In the genomic region with DNA sequence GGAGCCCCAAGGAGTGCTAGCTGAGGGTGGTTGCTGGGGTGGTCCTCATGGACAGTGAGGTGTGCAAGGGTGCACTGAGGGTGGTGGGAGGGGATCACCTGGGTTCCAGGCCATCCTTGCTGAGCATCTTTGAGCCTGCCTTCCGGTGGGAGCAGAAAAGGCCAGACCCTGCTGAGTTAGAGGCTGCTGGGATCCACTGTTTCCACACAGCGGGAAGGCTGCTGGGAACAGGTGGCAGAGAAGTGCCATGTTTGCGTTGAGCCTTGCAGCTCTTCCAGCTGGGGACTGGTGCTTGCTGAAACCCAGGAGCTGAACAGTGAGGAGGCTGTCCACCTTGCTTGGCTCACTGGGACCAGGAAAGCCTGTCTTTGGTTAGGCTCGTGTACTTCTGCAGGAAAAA, we compare ENCODE assay signal across 19 cellular contexts. TPM values are rescaled to one million over a fixed set of nuclear protein-coding genes. Genes with fewer than 3 reads are reported as not detected.
DNase-seq lines count a peak whose midpoint lies in the region; ATAC-seq, FAIRE-seq and TF ChIP-seq lines count a peak whose summit lies in the region.
"Had no signal": no experiment of that assay in that cellular context is flagged by ENCODE, and none has a peak within 500 bp of the region (broad histone marks: within the 10 kb centered on the region; RNA-seq: fewer than 3 reads in every experiment).

No MANE protein-coding gene starts in this region.

- H3K9me3 ChIP-seq in kidney (ENCODE audit: control insufficient read depth in 1 of 2, low read length in 2 of 2), result no peaks in the 10 kb centered on the region
- no peaks in the 10 kb centered on the region for H3K9me3 ChIP-seq in body of pancreas

- no peak for TF ChIP-seq POLR2A in body of pancreas (IDR thresholded peaks at IDR 0.05)

- H3K4me1 ChIP-seq in kidney (ENCODE audit: control insufficient read depth in 1 of 2, insufficient read depth in 1 of 2, low read depth in 1 of 2, low read length in 2 of 2), result no peaks in the 10 kb centered on the region
- no peaks in the 10 kb centered on the region for H3K4me1 ChIP-seq in body of pancreas

- WGBS in body of pancreas, 2 donors, result 68% methylated on average over 4 of the region's 4 CpGs

- no peak for ATAC-seq in body of pancreas
- ATAC-seq: PC-3 had no signal

- FAIRE-seq in kidney (lab: Jason Lieb, UNC), result no peak
- FAIRE-seq: H54 had no signal

- H3K9me3 Mint-ChIP-seq in activated T-helper 2 cell treated with anti-CD3 and anti-CD28 coated beads, Interferon-gamma antibody, Interleukin-2, Interleukin-4, amounts not matched to agents 10 μg/mL and 5 μg/mL and 100 μg/mL, durations not matched to agents 14 hours and 24 hours and 36 hours, result no peaks in the 10 kb centered on the region

- H3K36me3 ChIP-seq in kidney (ENCODE audit: control insufficient read depth in 1 of 2, insufficient read depth in 2 of 2, low read length in 2 of 2) (no peaks in the 10 kb centered on the region), body of pancreas (replicated peaks in 1 of 2; ENCODE audit: insufficient read depth in 1 of 2, low read depth in 2 of 2) (no peaks in the 10 kb centered on the region)

- H3K9ac ChIP-seq in kidney (ENCODE audit: low read length in 2 of 2), result no peak overlapping the region

- peak; percentile 18 for DNase-seq in NCI-H1092 treated with DMSO at 0.1 percent for 48 hours (lab: John Stamatoyannopoulos, UW)
- no peak for DNase-seq in NCI-H1092 (lab: John Stamatoyannopoulos, UW)
- DNase-seq in COR-L47 (lab: John Stamatoyannopoulos, UW), result peak; percentile 11
- peak; percentile 52 for DNase-seq in NCI-H510A (lab: John Stamatoyannopoulos, UW)
- DNase-seq in kidney, result peak; percentile 27
- no peak for DNase-seq in body of pancreas
- no peak for DNase-seq in activated T-helper 2 cell treated with anti-CD3 and anti-CD28 coated beads, Interferon-gamma antibody, Interleukin-2, Interleukin-4, amounts not matched to agents 10 μg/mL and 5 μg/mL and 100 μg/mL, durations not matched to agents 14 hours and 24 hours and 36 hours (ENCODE audit: low spot score)
- no peak for DNase-seq in C1 segment of cervical spinal cord (lab: John Stamatoyannopoulos, UW)
- DNase-seq: Calu3, KBM-7, NCI-H1105, PC-3 had no signal

- no peak overlapping the region for H3K4me3 Mint-ChIP-seq in activated T-helper 2 cell treated with anti-CD3 and anti-CD28 coated beads, Interferon-gamma antibody, Interleukin-2, Interleukin-4, amounts not matched to agents 10 μg/mL and 5 μg/mL and 100 μg/mL, durations not matched to agents 14 hours and 24 hours and 36 hours (ENCODE audit: low read depth)

- H3K27me3 Mint-ChIP-seq in activated T-helper 2 cell treated with anti-CD3 and anti-CD28 coated beads, Interferon-gamma antibody, Interleukin-2, Interleukin-4, amounts not matched to agents 10 μg/mL and 5 μg/mL and 100 μg/mL, durations not matched to agents 14 hours and 24 hours and 36 hours (ENCODE audit: low read depth), result peaks cover 22% of the 10 kb centered on the region

- intact Hi-C loops in kidney (cut with DNase I), result loop anchor here (10.0 kb wide), 1 partner anchor 307 kb away; no protein-coding TSS in a partner anchor
- intact Hi-C loops in body of pancreas (cut with DNase I), result no loop called here
- intact Hi-C loops in activated T-helper 2 cell treated with anti-CD3 and anti-CD28 coated beads, Interferon-gamma antibody, Interleukin-2, Interleukin-4, amounts not matched to agents 10 μg/mL and 5 μg/mL and 100 μg/mL, durations not matched to agents 14 hours and 24 hours and 36 hours (cut with micrococcal nuclease), result no loop called here

- no peak overlapping the region for H3K27ac Mint-ChIP-seq in activated T-helper 2 cell treated with anti-CD3 and anti-CD28 coated beads, Interferon-gamma antibody, Interleukin-2, Interleukin-4, amounts not matched to agents 10 μg/mL and 5 μg/mL and 100 μg/mL, durations not matched to agents 14 hours and 24 hours and 36 hours

- H3K27ac ChIP-seq in kidney (ENCODE audit: low read depth in 2 of 2, low read length in 2 of 2) (no peak overlapping the region), body of pancreas (no peak overlapping the region)
- H3K27ac ChIP-seq: C4-2B had no signal

- no peak overlapping the region for H3K4me3 ChIP-seq in kidney (ENCODE audit: low read length in 2 of 2)
- no peak overlapping the region for H3K4me3 ChIP-seq in body of pancreas

- H3K4me1 Mint-ChIP-seq in activated T-helper 2 cell treated with anti-CD3 and anti-CD28 coated beads, Interferon-gamma antibody, Interleukin-2, Interleukin-4, amounts not matched to agents 10 μg/mL and 5 μg/mL and 100 μg/mL, durations not matched to agents 14 hours and 24 hours and 36 hours (ENCODE audit: low read depth), result peaks cover 10% of the 10 kb centered on the region

- no peaks in the 10 kb centered on the region for H3K27me3 ChIP-seq in body of pancreas

- no peak for TF ChIP-seq CTCF in kidney (IDR thresholded peaks at IDR 0.05; ENCODE audit: borderline replicate concordance, extremely low read depth, insufficient read depth)
- TF ChIP-seq CTCF in body of pancreas (IDR thresholded peaks at IDR 0.05), result no peak

- H3K36me3 Mint-ChIP-seq in activated T-helper 2 cell treated with anti-CD3 and anti-CD28 coated beads, Interferon-gamma antibody, Interleukin-2, Interleukin-4, amounts not matched to agents 10 μg/mL and 5 μg/mL and 100 μg/mL, durations not matched to agents 14 hours and 24 hours and 36 hours (ENCODE audit: low read depth), result no peaks in the 10 kb centered on the region

RNA-seq across cellular contexts. Expression of a gene that starts 34.9 kb away (rescaled TPM):
- total RNA-seq in kidney, result 8.8 TPM
- polyA plus RNA-seq in kidney (ENCODE audit: insufficient read depth, low read depth, low replicate concordance), result 1.4 TPM
- 1 to 10 TPM; 2.1 to 6.3 TPM for total RNA-seq in body of pancreas
- 67.7 and 69.6 TPM in 2 replicates for total RNA-seq in activated T-helper 2 cell treated with anti-CD3 and anti-CD28 coated beads, Interferon-gamma antibody, Interleukin-2, Interleukin-4, amounts not matched to agents 10 μg/mL and 5 μg/mL and 100 μg/mL, durations not matched to agents 14 hours and 24 hours and 36 hours
- total RNA-seq: A172, Calu3, Daoy, MCF 10A, NCI-H460, PC-3, SK-MEL-5 had no signal

Comparison
In these comparisons a context has a peak if more than half of its experiments do, and no peak if none do; other contexts are left out.
1. DNase-seq: peak in NCI-H1092 treated with DMSO at 0.1 percent for 48 hours (single experiment), COR-L47 (single experiment), NCI-H510A (single experiment) and kidney (single experiment); none in NCI-H1092 (single experiment), body of pancreas (0 of 4), activated T-helper 2 cell treated with anti-CD3 and anti-CD28 coated beads, Interferon-gamma antibody, Interleukin-2, Interleukin-4, amounts not matched to agents 10 μg/mL and 5 μg/mL and 100 μg/mL, durations not matched to agents 14 hours and 24 hours and 36 hours (single experiment) and C1 segment of cervical spinal cord (0 of 14).